17 cellular contexts compared by ENCODE assay signal in genomic region chr19:41551711-41552110, GRCh38. TPM values are rescaled to one million over a fixed set of nuclear protein-coding genes. Genes with fewer than 3 reads are reported as not detected.
DNase-seq lines count a peak whose midpoint lies in the region; ATAC-seq and TF ChIP-seq lines count a peak whose summit lies in the region.
"Had no signal": no experiment of that assay in that cellular context is flagged by ENCODE, and none has a peak within 500 bp of the region (broad histone marks: within the 10 kb centered on the region; RNA-seq: fewer than 3 reads in every experiment).

No MANE protein-coding gene starts in this region.

- no peaks in the 10 kb centered on the region for H3K9me3 Mint-ChIP-seq in CD8-positive, alpha-beta T cell
- H3K9me3 Mint-ChIP-seq in naive thymus-derived CD8-positive, alpha-beta T cell: no peaks in the 10 kb centered on the region

- H3K27ac ChIP-seq in CD8-positive, alpha-beta T cell (ENCODE audit: low read depth, low read length): peak overlapping the region; percentile 69
- H3K27ac ChIP-seq: suprapubic skin had no signal

- peak; percentile 17 for TF ChIP-seq POLR2A in GM18505 (IDR thresholded peaks at IDR 0.05; ENCODE audit: borderline replicate concordance, extremely low read depth, insufficient read depth, insufficient read length)

- H3K36me3 ChIP-seq in CD8-positive, alpha-beta T cell (ENCODE audit: insufficient read depth, low read length): no peaks in the 10 kb centered on the region
- H3K36me3 ChIP-seq: suprapubic skin had no signal

- POLR2A ChIA-PET in CD8-positive, alpha-beta T cell (lab: Charles Lee): interaction anchor here (0.7 to 1.0 kb wide), 2 partner anchors 12 to 18 kb away, joined by 3 read pairs; no protein-coding TSS in a partner anchor
- POLR2A ChIA-PET in naive thymus-derived CD8-positive, alpha-beta T cell (lab: Charles Lee): interaction anchor here (0.6 to 23.1 kb wide), 5 partner anchors 9 to 713 kb away, joined by 3 to 562 read pairs (median 9); no protein-coding TSS in a partner anchor

- peaks cover 53% of the 10 kb centered on the region for H3K4me1 Mint-ChIP-seq in CD8-positive, alpha-beta T cell (ENCODE audit: low read depth)
- H3K4me1 Mint-ChIP-seq in naive thymus-derived CD8-positive, alpha-beta T cell: peaks cover 44 to 81% (median 61%) of the 10 kb centered on the region in 4 donors

- peak overlapping the region; percentile 67 for H3K4me3 ChIP-seq in CD8-positive, alpha-beta T cell (ENCODE audit: low read depth, low read length)
- H3K4me3 ChIP-seq: suprapubic skin had no signal

- no peaks in the 10 kb centered on the region for H3K9me3 ChIP-seq in CD8-positive, alpha-beta T cell (ENCODE audit: low read length)
- H3K9me3 ChIP-seq: suprapubic skin had no signal

- peaks cover 44% of the 10 kb centered on the region for H3K36me3 Mint-ChIP-seq in CD8-positive, alpha-beta T cell
- peaks cover 28 to 65% (median 55%) of the 10 kb centered on the region in 3 donors for H3K36me3 Mint-ChIP-seq in naive thymus-derived CD8-positive, alpha-beta T cell

- no peak for ATAC-seq in CD8-positive, alpha-beta T cell
- ATAC-seq in GM18505 (IDR thresholded peaks at IDR 0.05; ENCODE audit: unreplicated experiment): no peak
- no peak for ATAC-seq in naive thymus-derived CD8-positive, alpha-beta T cell
- ATAC-seq in GM21825 (IDR thresholded peaks at IDR 0.05; ENCODE audit: unreplicated experiment): no peak
- ATAC-seq in HG03571 (IDR thresholded peaks at IDR 0.05; ENCODE audit: unreplicated experiment): no peak

- peaks cover 50% of the 10 kb centered on the region for H3K4me1 ChIP-seq in CD8-positive, alpha-beta T cell (ENCODE audit: insufficient read depth, low read length)
- H3K4me1 ChIP-seq: suprapubic skin had no signal

- DNase-seq in CD8-positive, alpha-beta T cell: no peak
- peak; percentile 12 for DNase-seq in activated naive CD4-positive, alpha-beta T cell treated with anti-CD3 and anti-CD28 coated beads, Interleukin-2, amount 50 U/mL, for 16 hours
- DNase-seq in naive thymus-derived CD8-positive, alpha-beta T cell: no peak
- DNase-seq in 8988T (no peak), SIG-M5 (lab: John Stamatoyannopoulos, UW) (no peak)
- DNase-seq: activated effector memory CD4-positive, alpha-beta T cell treated with Interleukin-2 at 50 U/mL for 16 hours; central memory CD4-positive, alpha-beta T cell; midbrain; NCI-H1105 treated with DMSO at 0.1 percent for 48 hours; NCI-H510A; retina had no signal

- no peaks in the 10 kb centered on the region for H3K27me3 ChIP-seq in CD8-positive, alpha-beta T cell (ENCODE audit: insufficient read depth, low read length)

- H3K27ac Mint-ChIP-seq in CD8-positive, alpha-beta T cell: peak overlapping the region; percentile 92
- peak overlapping the region; percentile 95 to 100 (median 96) for H3K27ac Mint-ChIP-seq in naive thymus-derived CD8-positive, alpha-beta T cell

- TF ChIP-seq CTCF in CD8-positive, alpha-beta T cell (IDR thresholded peaks at IDR 0.05): no peak

- intact Hi-C loops in CD8-positive, alpha-beta T cell (cut with DNase I, micrococcal nuclease): loop anchor here in 1 of 2 experiments (1.0 kb wide), 1 partner anchor 9 kb away; no protein-coding TSS in a partner anchor

- peaks cover 2% of the 10 kb centered on the region for H3K27me3 Mint-ChIP-seq in CD8-positive, alpha-beta T cell (ENCODE audit: low read depth)
- no peaks in the 10 kb centered on the region for H3K27me3 Mint-ChIP-seq in naive thymus-derived CD8-positive, alpha-beta T cell

- CTCF ChIA-PET in CD8-positive, alpha-beta T cell (lab: Charles Lee): interaction anchor here (1.9 to 4.7 kb wide), 3 partner anchors 10 to 18 kb away, joined by 13 to 22 read pairs (median 14); no protein-coding TSS in a partner anchor

- H3K4me3 Mint-ChIP-seq in CD8-positive, alpha-beta T cell: peak overlapping the region; percentile 94
- peak overlapping the region; percentile 92 to 100 (median 99) for H3K4me3 Mint-ChIP-seq in naive thymus-derived CD8-positive, alpha-beta T cell

RNA-seq across cellular contexts. Expression of gene CEACAM21, which starts 24.3 kb away (rescaled TPM):
- 1 to 10 TPM; 8.3 to 8.8 TPM for total RNA-seq in CD8-positive, alpha-beta T cell
- total RNA-seq in naive thymus-derived CD8-positive, alpha-beta T cell: 10 to 100 TPM; 56.7 to 59.1 TPM
- polyA plus RNA-seq in naive thymus-derived CD8-positive, alpha-beta T cell: 10 to 100 TPM; 16.7 to 44.2 (median 19.8) TPM
- total RNA-seq: HT1080, RPMI7951 had no signal

Comparison
In these comparisons a context has a peak if more than half of its experiments do, and no peak if none do; other contexts are left out.
1. RNA of gene CEACAM21, which starts 24.3 kb away (total RNA-seq): 56.7 to 59.1 TPM in naive thymus-derived CD8-positive, alpha-beta T cell; 8.3 to 8.8 TPM in CD8-positive, alpha-beta T cell; every median in the first group is over 4 times any median in the second.